ENCODE assay signal across 2 cellular contexts in the genomic region with DNA sequence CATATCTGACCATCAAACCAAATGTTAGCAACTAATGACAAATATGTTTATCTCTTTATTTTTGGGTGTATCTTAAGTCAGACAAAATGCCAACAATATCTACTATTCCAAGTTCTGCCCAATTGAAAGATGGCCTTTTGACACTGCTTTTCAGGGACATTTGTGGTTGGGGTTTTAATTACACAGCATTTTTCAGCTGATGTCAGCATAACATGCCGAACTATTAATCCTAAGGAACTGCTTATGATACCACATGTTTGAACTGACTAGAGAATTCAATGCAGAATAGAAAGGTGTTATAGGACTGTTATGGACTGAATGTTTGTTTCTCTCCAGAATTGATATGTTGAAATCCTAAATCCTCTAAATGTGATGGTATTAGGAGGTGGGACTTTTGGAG.
TF ChIP-seq lines count a peak whose summit lies in the region.

No MANE protein-coding gene starts in this region.

TF ChIP-seq in HepG2, 621 proteins besides CTCF, POLR2A, EP300 and RAD21:
- TF ChIP-seq U2AF2 (IDR thresholded peaks at IDR 0.05; ENCODE audit: low read depth, low read length) (no peak), SMAD9 (CRISPR knock-in tag; IDR thresholded peaks at IDR 0.05) (no peak), MAFF (IDR thresholded peaks at IDR 0.05; ENCODE audit: low read depth, low read length) (peak; percentile 91), ZNF484 (CRISPR knock-in tag; IDR thresholded peaks at IDR 0.05; ENCODE audit: borderline replicate concordance, low read depth) (no peak), THYN1 (CRISPR knock-in tag; IDR thresholded peaks at IDR 0.05; ENCODE audit: borderline replicate concordance, low read depth) (no peak), ZNF224 (CRISPR knock-in tag; IDR thresholded peaks at IDR 0.05) (no peak), RELA (CRISPR knock-in tag; IDR thresholded peaks at IDR 0.05) (no peak), MAFK (conservative IDR thresholded peaks at IDR 0.05 in 1 of 2, IDR thresholded peaks at IDR 0.05 in 1 of 2; ENCODE audit: low read length in 2 of 2) (peak; percentile 89 to 96), FOXK2 (IDR thresholded peaks at IDR 0.05) (no peak)
- TF ChIP-seq, protein P1, sequence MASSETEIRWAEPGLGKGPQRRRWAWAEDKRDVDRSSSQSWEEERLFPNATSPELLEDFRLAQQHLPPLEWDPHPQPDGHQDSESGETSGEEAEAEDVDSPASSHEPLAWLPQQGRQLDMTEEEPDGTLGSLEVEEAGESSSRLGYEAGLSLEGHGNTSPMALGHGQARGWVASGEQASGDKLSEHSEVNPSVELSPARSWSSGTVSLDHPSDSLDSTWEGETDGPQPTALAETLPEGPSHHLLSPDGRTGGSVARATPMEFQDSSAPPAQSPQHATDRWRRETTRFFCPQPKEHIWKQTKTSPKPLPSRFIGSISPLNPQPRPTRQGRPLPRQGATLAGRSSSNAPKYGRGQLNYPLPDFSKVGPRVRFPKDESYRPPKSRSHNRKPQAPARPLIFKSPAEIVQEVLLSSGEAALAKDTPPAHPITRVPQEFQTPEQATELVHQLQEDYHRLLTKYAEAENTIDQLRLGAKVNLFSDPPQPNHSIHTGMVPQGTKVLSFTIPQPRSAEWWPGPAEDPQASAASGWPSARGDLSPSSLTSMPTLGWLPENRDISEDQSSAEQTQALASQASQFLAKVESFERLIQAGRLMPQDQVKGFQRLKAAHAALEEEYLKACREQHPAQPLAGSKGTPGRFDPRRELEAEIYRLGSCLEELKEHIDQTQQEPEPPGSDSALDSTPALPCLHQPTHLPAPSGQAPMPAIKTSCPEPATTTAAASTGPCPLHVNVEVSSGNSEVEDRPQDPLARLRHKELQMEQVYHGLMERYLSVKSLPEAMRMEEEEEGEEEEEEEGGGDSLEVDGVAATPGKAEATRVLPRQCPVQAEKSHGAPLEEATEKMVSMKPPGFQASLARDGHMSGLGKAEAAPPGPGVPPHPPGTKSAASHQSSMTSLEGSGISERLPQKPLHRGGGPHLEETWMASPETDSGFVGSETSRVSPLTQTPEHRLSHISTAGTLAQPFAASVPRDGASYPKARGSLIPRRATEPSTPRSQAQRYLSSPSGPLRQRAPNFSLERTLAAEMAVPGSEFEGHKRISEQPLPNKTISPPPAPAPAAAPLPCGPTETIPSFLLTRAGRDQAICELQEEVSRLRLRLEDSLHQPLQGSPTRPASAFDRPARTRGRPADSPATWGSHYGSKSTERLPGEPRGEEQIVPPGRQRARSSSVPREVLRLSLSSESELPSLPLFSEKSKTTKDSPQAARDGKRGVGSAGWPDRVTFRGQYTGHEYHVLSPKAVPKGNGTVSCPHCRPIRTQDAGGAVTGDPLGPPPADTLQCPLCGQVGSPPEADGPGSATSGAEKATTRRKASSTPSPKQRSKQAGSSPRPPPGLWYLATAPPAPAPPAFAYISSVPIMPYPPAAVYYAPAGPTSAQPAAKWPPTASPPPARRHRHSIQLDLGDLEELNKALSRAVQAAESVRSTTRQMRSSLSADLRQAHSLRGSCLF (CRISPR knock-in tag; IDR thresholded peaks at IDR 0.05; ENCODE audit: borderline replicate concordance) = no peak
- TF ChIP-seq, protein P2, sequence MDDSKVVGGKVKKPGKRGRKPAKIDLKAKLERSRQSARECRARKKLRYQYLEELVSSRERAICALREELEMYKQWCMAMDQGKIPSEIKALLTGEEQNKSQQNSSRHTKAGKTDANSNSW (CRISPR knock-in tag; IDR thresholded peaks at IDR 0.05; ENCODE audit: borderline replicate concordance) = no peak
TF ChIP-seq in HepG2: peak in this region for 2.

TF ChIP-seq in IMR-90, 13 proteins besides CTCF, POLR2A, EP300 and RAD21:
- no peak for TF ChIP-seq BHLHE40 (IDR thresholded peaks at IDR 0.05; ENCODE audit: low read depth, low read length)
- TF ChIP-seq CHD1 (IDR thresholded peaks at IDR 0.05; ENCODE audit: low read depth, low read length) = no peak
- TF ChIP-seq MAFK (IDR thresholded peaks at IDR 0.05; ENCODE audit: low read depth, low read length) = peak; percentile 91
- TF ChIP-seq MAZ (IDR thresholded peaks at IDR 0.05; ENCODE audit: borderline replicate concordance, low read depth, low read length) = no peak
- TF ChIP-seq, protein P3, sequence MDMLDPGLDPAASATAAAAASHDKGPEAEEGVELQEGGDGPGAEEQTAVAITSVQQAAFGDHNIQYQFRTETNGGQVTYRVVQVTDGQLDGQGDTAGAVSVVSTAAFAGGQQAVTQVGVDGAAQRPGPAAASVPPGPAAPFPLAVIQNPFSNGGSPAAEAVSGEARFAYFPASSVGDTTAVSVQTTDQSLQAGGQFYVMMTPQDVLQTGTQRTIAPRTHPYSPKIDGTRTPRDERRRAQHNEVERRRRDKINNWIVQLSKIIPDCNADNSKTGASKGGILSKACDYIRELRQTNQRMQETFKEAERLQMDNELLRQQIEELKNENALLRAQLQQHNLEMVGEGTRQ (IDR thresholded peaks at IDR 0.05; ENCODE audit: low read depth, low read length) = no peak
- no peak for TF ChIP-seq MXI1 (IDR thresholded peaks at IDR 0.05; ENCODE audit: borderline replicate concordance, low read depth, low read length)
